In genomic region chr1:206930210-206930798, GRCh38 we compare ENCODE assay signal across 9 cellular contexts. TPM values are rescaled to one million over a fixed set of nuclear protein-coding genes. Genes with fewer than 3 reads are reported as not detected.
A peak's percentile ranks its signal among the peaks of the same experiment; 100 is the strongest.
DNase-seq lines count a peak whose midpoint lies in the region; ATAC-seq lines count a peak whose summit lies in the region.
"Had no signal": no experiment of that assay in that cellular context is flagged by ENCODE, and none has a peak within 500 bp of the region (broad histone marks: within the 10 kb centered on the region; RNA-seq: fewer than 3 reads in every experiment).

No MANE protein-coding gene starts in this region.

- H3K9me3 Mint-ChIP-seq in activated T-cell treated with anti-CD3 and anti-CD28 coated beads, Interleukin-2, amount 50 U/mL, for 24 hours: no peaks in the 10 kb centered on the region
- no peaks in the 10 kb centered on the region for H3K9me3 Mint-ChIP-seq in T-cell

- no peak overlapping the region for H3K4me3 ChIP-seq in SJCRH30

- H3K27me3 ChIP-seq in SJCRH30: peaks cover 7% of the 10 kb centered on the region; the same call in 1 of the 2 replicates

- CTCF ChIA-PET in T-cell (lab: Charles Lee): interaction anchor here (0.6 to 4.8 kb wide), 6 partner anchors 8 to 300 kb away, joined by 3 to 27 read pairs (median 8); partner anchors contain the start of gene FCMR (in 1 of the 2)

- ATAC-seq in HG02763 (IDR thresholded peaks at IDR 0.05; ENCODE audit: unreplicated experiment) (peak; percentile 80), T-cell (replicated peaks in 1 of 4) (peak; percentile 17 to 50 (median 28))

- peaks cover 59% of the 10 kb centered on the region for H3K4me1 Mint-ChIP-seq in activated T-cell treated with anti-CD3 and anti-CD28 coated beads, Interleukin-2, amount 50 U/mL, for 24 hours (ENCODE audit: low read depth)
- H3K4me1 Mint-ChIP-seq in T-cell: peaks cover 54 to 62% (median 61%) of the 10 kb centered on the region in 3 donors

- POLR2A ChIA-PET in T-cell (lab: Charles Lee): interaction anchor here in 1 of 2 donors (0.6 kb wide), 1 partner anchor 11 kb away, joined by 3 read pairs; no protein-coding TSS in a partner anchor

- no peaks in the 10 kb centered on the region for H3K27me3 Mint-ChIP-seq in activated T-cell treated with anti-CD3 and anti-CD28 coated beads, Interleukin-2, amount 50 U/mL, for 24 hours
- no peaks in the 10 kb centered on the region for H3K27me3 Mint-ChIP-seq in T-cell

- no peaks in the 10 kb centered on the region for H3K4me1 ChIP-seq in SJCRH30

- no peak overlapping the region for H3K27ac ChIP-seq in SJCRH30
- H3K27ac ChIP-seq: VCaP had no signal

- H3K36me3 ChIP-seq in SJCRH30: no peaks in the 10 kb centered on the region

- DNase-seq in activated T-cell treated with anti-CD3 and anti-CD28 coated beads, Interleukin-2, amount 50 U/mL, for 24 hours: peak; percentile 73
- no peak for DNase-seq in activated T-cell treated with anti-CD3 and anti-CD28 coated beads for 4 hours
- peak in 4 of 34 experiments; percentile 22 to 38 (median 26) for DNase-seq in T-cell
- peak; percentile 47 to 56 for DNase-seq in stimulated activated CD4-positive, alpha-beta T cell treated with anti-CD3 and anti-CD28 coated beads, Interleukin-2, amount 100 ng/mL, for 24 hours
- no peak for DNase-seq in SJCRH30
- DNase-seq in NCI-H345 treated with DMSO at 0.1 percent for 48 hours (lab: John Stamatoyannopoulos, UW; ENCODE audit: unreplicated experiment): no peak
- no peak for DNase-seq in occipital lobe (lab: John Stamatoyannopoulos, UW)

- H3K9me3 ChIP-seq in SJCRH30 (replicated peaks): no peaks in the 10 kb centered on the region

- no peaks in the 10 kb centered on the region for H3K36me3 Mint-ChIP-seq in activated T-cell treated with anti-CD3 and anti-CD28 coated beads, Interleukin-2, amount 50 U/mL, for 24 hours (ENCODE audit: low read depth)
- no peaks in the 10 kb centered on the region for H3K36me3 Mint-ChIP-seq in T-cell

- peak overlapping the region; percentile 50 for H3K4me3 Mint-ChIP-seq in activated T-cell treated with anti-CD3 and anti-CD28 coated beads, Interleukin-2, amount 50 U/mL, for 24 hours
- H3K4me3 Mint-ChIP-seq in T-cell: peak overlapping the region; percentile 9 to 65 (median 24)

- peak overlapping the region; percentile 94 for H3K27ac Mint-ChIP-seq in activated T-cell treated with anti-CD3 and anti-CD28 coated beads, Interleukin-2, amount 50 U/mL, for 24 hours
- peak overlapping the region; percentile 81 to 93 for H3K27ac Mint-ChIP-seq in T-cell

RNA-seq across cellular contexts. Expression of gene FCMR, which starts 8.6 kb away (rescaled TPM):
- total RNA-seq in T-cell: 100 to 1,000 TPM; 275 to 576 (median 453) TPM
- total RNA-seq in SJCRH30 (2014; rRNA removed; shearing (Covaris generic)): not detected in 2 replicates
- 0.47 TPM for total RNA-seq in occipital lobe

RNA-seq across cellular contexts. Expression of gene PIGR, which starts 16.0 kb away (rescaled TPM):
- total RNA-seq in T-cell (1 to 10 TPM in 3 of 5 donors, not detected in 2; 2.7 to 6.7 (median 3.2) TPM), occipital lobe (not detected)
- not detected in 2 replicates for total RNA-seq in SJCRH30 (2014; rRNA removed; shearing (Covaris generic))

RNA-seq across cellular contexts. Expression of gene IL24, which starts 33.1 kb away (rescaled TPM):
- total RNA-seq in T-cell: under 1 TPM in 2 of 5 donors, not detected in 3; 0.18 to 0.22 TPM
- total RNA-seq in SJCRH30 (2014; rRNA removed; shearing (Covaris generic)): not detected in 2 replicates
- not detected for total RNA-seq in occipital lobe

RNA-seq across cellular contexts. Expression of gene FCAMR, which starts 40.0 kb away (rescaled TPM):
- not detected for total RNA-seq in T-cell
- total RNA-seq in SJCRH30 (2014; rRNA removed; shearing (Covaris generic)): not detected in 2 replicates
- not detected for total RNA-seq in occipital lobe

Comparison
In these comparisons a context has a peak if more than half of its experiments do, and no peak if none do; other contexts are left out.
1. DNase-seq: peak in activated T-cell treated with anti-CD3 and anti-CD28 coated beads, Interleukin-2, amount 50 U/mL, for 24 hours (single experiment) and stimulated activated CD4-positive, alpha-beta T cell treated with anti-CD3 and anti-CD28 coated beads, Interleukin-2, amount 100 ng/mL, for 24 hours (2 of 2); none in activated T-cell treated with anti-CD3 and anti-CD28 coated beads for 4 hours (single experiment), SJCRH30 (0 of 2), NCI-H345 treated with DMSO at 0.1 percent for 48 hours (single experiment) and occipital lobe (single experiment).
2. RNA of gene FCMR, which starts 8.6 kb away (total RNA-seq): 275 to 576 TPM in T-cell; 0.47 TPM in occipital lobe (single experiment) and not detected in SJCRH30; every median in the first group is over 100 times any median in the second.